Comparison of ENCODE assay signal across 7 cellular contexts in genomic region chr6:27795697-27796494, GRCh38.
A peak's percentile ranks its signal among the peaks of the same experiment; 100 is the strongest.
DNase-seq lines count a peak whose midpoint lies in the region; ATAC-seq and TF ChIP-seq lines count a peak whose summit lies in the region.

No MANE protein-coding gene starts in this region.

- H3K27ac ChIP-seq in HEK293 (ENCODE audit: extremely low read depth, low read depth, low read length) (no peak overlapping the region), SK-N-SH (ENCODE audit: low read depth in 2 of 2, low read length in 1 of 2) (peak overlapping the region in 1 of 2 experiments; percentile 28; a peak in 1 of 4 replicates), body of pancreas (no peak overlapping the region)

- H3K27me3 ChIP-seq in SK-N-SH (ENCODE audit: insufficient read depth) (no peaks in the 10 kb centered on the region), body of pancreas (no peaks in the 10 kb centered on the region)

- H4K20me1 ChIP-seq in SK-N-SH (ENCODE audit: insufficient read depth) = no peaks in the 10 kb centered on the region

- no peak for TF ChIP-seq POLR2A in body of pancreas (IDR thresholded peaks at IDR 0.05)

- H2AFZ ChIP-seq in SK-N-SH (ENCODE audit: low read depth) = peak overlapping the region; percentile 50; the same call in 1 of the 2 replicates

- H3F3A ChIP-seq in SK-N-SH (replicated peaks; ENCODE audit: insufficient read depth) = peaks cover 15% of the 10 kb centered on the region

- peak; percentile 68 for TF ChIP-seq RAD21 in SK-N-SH (IDR thresholded peaks at IDR 0.05; ENCODE audit: low read length)

- H3K79me2 ChIP-seq in SK-N-SH (ENCODE audit: insufficient read depth) = no peaks in the 10 kb centered on the region

- H3K9ac ChIP-seq in SK-N-SH = no peak overlapping the region

- no peak overlapping the region; the same call in 1 of the 2 replicates for H3K4me2 ChIP-seq in SK-N-SH

- DNase-seq in GM04504 (ENCODE audit: low read depth) = peak; percentile 84
- DNase-seq in NCI-H1105 (lab: John Stamatoyannopoulos, UW) = peak; percentile 77
- peak; percentile 53 for DNase-seq in SK-N-SH
- DNase-seq in body of pancreas = peak; percentile 43 to 84 (median 64)
- peak; percentile 98 for DNase-seq in inferior parietal cortex (ENCODE audit: extremely low spot score)
- DNase-seq in stimulated activated CD4-positive, alpha-beta T cell treated with anti-CD3 and anti-CD28 coated beads, Interleukin-2, amount 100 ng/mL, for 24 hours = peak; percentile 27 to 65

- TF ChIP-seq CTCF in HEK293 (tag by site-specific recombination; IDR thresholded peaks at IDR 0.05) (peak; percentile 74), SK-N-SH (IDR thresholded peaks at IDR 0.05) (peak; percentile 81), body of pancreas (IDR thresholded peaks at IDR 0.05) (peak; percentile 47 to 93 (median 84))

- H3K9me2 ChIP-seq in SK-N-SH = no peaks in the 10 kb centered on the region

- under 1% methylated on average over 5 of the region's 5 CpGs for WGBS in SK-N-SH (ENCODE audit: low lambda C conversion rate)
- WGBS in body of pancreas, 2 donors = 1 to 3% methylated on average over 5 of the region's 5 CpGs

- H3K36me3 ChIP-seq in HEK293 (ENCODE audit: control insufficient read depth in 2 of 2, insufficient read depth in 1 of 2, low read length in 2 of 2) = no peaks in the 10 kb centered on the region
- H3K36me3 ChIP-seq in SK-N-SH (replicated peaks in 1 of 2; ENCODE audit: control insufficient read depth in 1 of 2, insufficient read depth in 2 of 2, low read length in 1 of 2) = no peaks in the 10 kb centered on the region
- no peaks in the 10 kb centered on the region for H3K36me3 ChIP-seq in body of pancreas (replicated peaks in 1 of 2; ENCODE audit: insufficient read depth in 1 of 2, low read depth in 2 of 2)

- no peak for TF ChIP-seq EP300 in SK-N-SH (IDR thresholded peaks at IDR 0.05; ENCODE audit: borderline replicate concordance in 1 of 2, low read depth in 1 of 2, low read length in 1 of 2)

- CTCF ChIA-PET in HEK293 (lab: Yijun Ruan, JAX) = interaction anchor here (0.6 to 4.3 kb wide), 37 partner anchors 8 to 1628 kb away, joined by 3 to 37 read pairs (median 4); a partner anchor contains a TSS
- CTCF ChIA-PET in SK-N-SH (lab: Yijun Ruan, JAX) = interaction anchor here (0.6 to 5.3 kb wide), 30 partner anchors 9 to 1544 kb away, joined by 3 to 53 read pairs (median 5); a partner anchor contains a TSS

- intact Hi-C loops in body of pancreas (cut with DNase I) = no loop called here

- H3K4me3 ChIP-seq in HEK293 (ENCODE audit: low read depth, low read length) = no peak overlapping the region
- H3K4me3 ChIP-seq in SK-N-SH (ENCODE audit: low read depth in 2 of 2, low read length in 1 of 2) = no peak overlapping the region; a peak in 1 of 4 replicates
- no peak overlapping the region for H3K4me3 ChIP-seq in body of pancreas

- ATAC-seq in body of pancreas = peak; percentile 91

- POLR2A ChIA-PET in HEK293 (lab: Yijun Ruan, JAX) (interaction anchor here (0.6 to 5.8 kb wide), 5 partner anchors 12 to 649 kb away, joined by 3 to 52 read pairs (median 4); a partner anchor contains a TSS), SK-N-SH (lab: Yijun Ruan, JAX) (interaction anchor here (0.6 to 2.1 kb wide), 2 partner anchors 12 to 15 kb away, joined by 3 to 9 read pairs; a partner anchor contains a TSS)

- H3K4me1 ChIP-seq in HEK293 (ENCODE audit: control insufficient read depth, insufficient read depth, low read length) = no peaks in the 10 kb centered on the region
- peaks cover 0 to 12% of the 10 kb centered on the region in 2 experiments; a peak in 2 of 4 replicates for H3K4me1 ChIP-seq in SK-N-SH (ENCODE audit: control insufficient read depth in 1 of 2, insufficient read depth in 2 of 2, low read depth in 1 of 2, low read length in 1 of 2)
- H3K4me1 ChIP-seq in body of pancreas = peaks cover 18% of the 10 kb centered on the region

- H3K9me3 ChIP-seq in HEK293 (ENCODE audit: control insufficient read depth, insufficient read depth, low read depth, low read length) = no peaks in the 10 kb centered on the region
- no peaks in the 10 kb centered on the region for H3K9me3 ChIP-seq in SK-N-SH
- H3K9me3 ChIP-seq in body of pancreas = no peaks in the 10 kb centered on the region

TF ChIP-seq in HEK293, 187 proteins besides CTCF, POLR2A, EP300 and RAD21 (continues in another document):
- TF ChIP-seq ZNF274 (IDR thresholded peaks at IDR 0.05; ENCODE audit: low read length) (no peak), ZNF274 (tag by site-specific recombination; IDR thresholded peaks at IDR 0.05; ENCODE audit: borderline replicate concordance) (no peak), ZNF629 (tag by site-specific recombination; IDR thresholded peaks at IDR 0.05) (peak; percentile 83), ZFP69B (tag by site-specific recombination; IDR thresholded peaks at IDR 0.05) (peak; percentile 75; the same call in 1 of the 2 replicates), ZNF174 (tag by site-specific recombination; IDR thresholded peaks at IDR 0.05) (no peak), HOXC10 (CRISPR knock-in tag; IDR thresholded peaks at IDR 0.05) (no peak), ZNF184 (tag by site-specific recombination; IDR thresholded peaks at IDR 0.05) (peak; percentile 44; the same call in 1 of the 2 replicates), KLF10 (tag by site-specific recombination; IDR thresholded peaks at IDR 0.05) (0 out of 2 replicates have a peak, but pooled peaks have one; percentile 36), ZNF837 (tag by site-specific recombination; IDR thresholded peaks at IDR 0.05) (no peak), IKZF3 (tag by site-specific recombination; IDR thresholded peaks at IDR 0.05) (no peak), ZNF561 (tag by site-specific recombination; IDR thresholded peaks at IDR 0.05; ENCODE audit: borderline replicate concordance) (peak; percentile 88), ZNF302 (tag by site-specific recombination; IDR thresholded peaks at IDR 0.05; ENCODE audit: low read depth) (no peak), AEBP2 (tag by site-specific recombination; IDR thresholded peaks at IDR 0.05; ENCODE audit: borderline replicate concordance) (no peak), ZNF48 (tag by site-specific recombination; IDR thresholded peaks at IDR 0.05) (no peak), ZNF610 (tag by site-specific recombination; IDR thresholded peaks at IDR 0.05; ENCODE audit: borderline replicate concordance) (0 out of 2 replicates have a peak, but pooled peaks have one; percentile 58), SP3 (tag by site-specific recombination; IDR thresholded peaks at IDR 0.05) (0 out of 2 replicates have a peak, but pooled peaks have one; percentile 30), ZNF132 (tag by site-specific recombination; IDR thresholded peaks at IDR 0.05; ENCODE audit: borderline replicate concordance) (no peak)

TF ChIP-seq in SK-N-SH, 30 proteins besides CTCF, POLR2A, EP300 and RAD21:
- peak; percentile 68; the same call in 1 of the 2 replicates for TF ChIP-seq FOSL2 (IDR thresholded peaks at IDR 0.05; ENCODE audit: borderline replicate concordance, low read depth)
- TF ChIP-seq TEAD4 (IDR thresholded peaks at IDR 0.05; ENCODE audit: borderline replicate concordance, insufficient read depth) = peak; percentile 81; the same call in 1 of the 2 replicates
- TF ChIP-seq CHD2 (IDR thresholded peaks at IDR 0.05; ENCODE audit: low read length, partially characterized antibody) = peak; percentile 20
- 0 out of 2 replicates have a peak, but pooled peaks have one; percentile 11 for TF ChIP-seq JUND (IDR thresholded peaks at IDR 0.05)
- peak; percentile 7; the same call in 1 of the 2 replicates for TF ChIP-seq IRF3 (IDR thresholded peaks at IDR 0.05; ENCODE audit: low read depth, low read length)
- no peak for TF ChIP-seq SIN3A (IDR thresholded peaks at IDR 0.05; ENCODE audit: borderline replicate concordance, low read depth, low read length)
- TF ChIP-seq YY1 (IDR thresholded peaks at IDR 0.05; ENCODE audit: low read depth) = 0 out of 2 replicates have a peak, but pooled peaks have one; percentile 19
- no peak for TF ChIP-seq TCF12 (IDR thresholded peaks at IDR 0.05)
- TF ChIP-seq MAX (IDR thresholded peaks at IDR 0.05; ENCODE audit: low read depth) = no peak

Comparison
In these comparisons a context has a peak if more than half of its experiments do, and no peak if none do; other contexts are left out.
1. DNase-seq: peak in every context shown above with its lines; median percentile 98 in inferior parietal cortex; 84 in GM04504; 77 in NCI-H1105; 64 in body of pancreas; 53 in SK-N-SH; 46 in stimulated activated CD4-positive, alpha-beta T cell treated with anti-CD3 and anti-CD28 coated beads, Interleukin-2, amount 100 ng/mL, for 24 hours.